7 cellular contexts compared by ENCODE assay signal in genomic region chr11:20364412-20364792, GRCh38. TPM values are rescaled to one million over a fixed set of nuclear protein-coding genes. Genes with fewer than 3 reads are reported as not detected.
DNase-seq lines count a peak whose midpoint lies in the region; ATAC-seq and TF ChIP-seq lines count a peak whose summit lies in the region.

No MANE protein-coding gene starts in this region.

- no peak for ATAC-seq in HG03460 (IDR thresholded peaks at IDR 0.05; ENCODE audit: unreplicated experiment)

- H3K27me3 ChIP-seq in SJSA1 (replicated peaks), result no peaks in the 10 kb centered on the region

- H3K27ac ChIP-seq in SJSA1, result peak overlapping the region; percentile 93

- DNase-seq in GM20000 (ENCODE audit: low spot score), result peak; percentile 31
- DNase-seq in SJSA1 (ENCODE audit: low read depth in 1 of 2, low spot score in 2 of 2), result no peak
- DNase-seq in fibroblast of villous mesenchyme (ENCODE audit: low read depth), result no peak
- no peak for DNase-seq in retinal pigment epithelial cell (ENCODE audit: low read depth)
- DNase-seq in cerebellar cortex (ENCODE audit: low spot score), result no peak
- no peak for DNase-seq in medulla oblongata (ENCODE audit: extremely low spot score)

- H3K4me3 ChIP-seq in SJSA1, result peak overlapping the region; percentile 76
- H3K4me3 ChIP-seq in fibroblast of villous mesenchyme (ENCODE audit: low read depth, low read length), result peak overlapping the region; percentile 62
- peak overlapping the region; percentile 56 for H3K4me3 ChIP-seq in retinal pigment epithelial cell (ENCODE audit: low read length)

- peaks cover 57% of the 10 kb centered on the region for H3K4me1 ChIP-seq in SJSA1 (replicated peaks)

- TF ChIP-seq CTCF in GM20000 (IDR thresholded peaks at IDR 0.05; ENCODE audit: extremely low read depth, missing control alignments) (no peak), fibroblast of villous mesenchyme (IDR thresholded peaks at IDR 0.05; ENCODE audit: insufficient read depth, low read depth, low read length) (no peak), retinal pigment epithelial cell (conservative IDR thresholded peaks at IDR 0.05; ENCODE audit: low read depth, low read length) (no peak)

- H3K36me3 ChIP-seq in SJSA1, result peaks cover 16% of the 10 kb centered on the region

- H3K9me3 ChIP-seq in SJSA1 (replicated peaks), result no peaks in the 10 kb centered on the region

RNA-seq across cellular contexts. Expression of gene HTATIP2, which starts 0.9 kb away (rescaled TPM):
- total RNA-seq in SJSA1 (2014; rRNA removed; shearing (Covaris generic)), result 63.2 and 66.5 TPM in 2 replicates
- 36.3 and 44.8 TPM in 2 replicates for total RNA-seq in fibroblast of villous mesenchyme

RNA-seq across cellular contexts. Expression of gene PRMT3, which starts 23.1 kb away (rescaled TPM):
- total RNA-seq in SJSA1 (2014; rRNA removed; shearing (Covaris generic)), result 16.2 and 22.8 TPM in 2 replicates
- 13.0 and 15.5 TPM in 2 replicates for total RNA-seq in fibroblast of villous mesenchyme
